In the genomic region with DNA sequence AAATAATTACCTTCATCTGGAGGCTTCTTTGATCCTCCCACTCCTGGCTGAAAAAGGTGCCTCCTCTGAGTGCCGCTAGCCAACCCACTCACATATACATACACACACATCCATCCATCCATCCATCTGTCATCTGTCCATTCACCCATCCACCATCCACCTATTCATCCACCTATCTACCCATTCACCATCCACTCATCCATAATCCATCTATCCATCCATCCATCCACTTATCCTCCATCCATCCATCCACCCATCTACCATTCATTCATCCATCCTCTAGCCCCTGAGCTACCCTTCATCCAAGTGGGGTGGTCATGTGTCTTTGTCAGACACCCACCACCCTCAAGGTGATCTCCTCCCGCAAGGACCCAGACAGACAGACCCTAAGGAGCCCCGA, we compare ENCODE assay signal across 39 cellular contexts.
"Had no signal": no experiment of that assay in that cellular context is flagged by ENCODE, and none has a peak within 500 bp of the region (broad histone marks: within the 10 kb centered on the region; RNA-seq: fewer than 3 reads in every experiment).

No MANE protein-coding gene starts in this region.

- H3K36me3 Mint-ChIP-seq: activated CD4-positive, alpha-beta memory T cell treated with anti-CD3 and anti-CD28 coated beads for 36 hours; activated naive CD4-positive, alpha-beta T cell treated with anti-CD3 and anti-CD28 coated beads, Interleukin-2, amount 10 ng/mL, durations not matched to agents 7 days and 5 days; activated naive CD4-positive, alpha-beta T cell treated with anti-CD3 and anti-CD28 coated beads, Interleukin-2, amount 50 U/mL, for 24 hours; activated naive CD8-positive, alpha-beta T cell; activated naive CD8-positive, alpha-beta T cell treated with anti-CD3 and anti-CD28 coated beads, Interleukin-2, amount 10 ng/mL, durations not matched to agents 7 days and 5 days; brain; WTC11 had no signal

- H3K9me3 ChIP-seq: ascending aorta had no signal

- H3K4me3 Mint-ChIP-seq: activated CD4-positive, alpha-beta memory T cell treated with anti-CD3 and anti-CD28 coated beads for 36 hours; activated CD4-positive, alpha-beta T cell treated with anti-CD3 and anti-CD28 coated beads for 36 hours; activated CD8-positive, alpha-beta T cell treated with anti-CD3 and anti-CD28 coated beads for 36 hours; activated naive CD4-positive, alpha-beta T cell treated with anti-CD3 and anti-CD28 coated beads, Interleukin-2, amount 10 ng/mL, durations not matched to agents 7 days and 5 days; activated naive CD4-positive, alpha-beta T cell treated with anti-CD3 and anti-CD28 coated beads, Interleukin-2, amount 50 U/mL, for 24 hours; activated naive CD8-positive, alpha-beta T cell; activated naive CD8-positive, alpha-beta T cell treated with anti-CD3 and anti-CD28 coated beads, Interleukin-2, amount 10 ng/mL, durations not matched to agents 7 days and 5 days; activated naive CD8-positive, alpha-beta T cell treated with anti-CD3 and anti-CD28 coated beads, Interleukin-2, amount 50 U/mL, for 24 hours; activated T-cell treated with anti-CD3 and anti-CD28 coated beads, Interleukin-2, amount 50 U/mL, for 4 hours; activated T-cell treated with anti-CD3 and anti-CD28 coated beads, Interleukin-2, amount 50 U/mL, for 72 hours; activated T-helper 1 cell treated with anti-CD3 and anti-CD28 coated beads, Interleukin-12 subunit alpha, Interleukin-12 subunit beta, Interleukin-2, Interleukin-4 antibody, amounts not matched to agents 30 ng/mL and 10 ng/mL and 1 ng/mL, durations not matched to agents 14 hours and 24 hours and 36 hours; brain; central memory CD8-positive, alpha-beta T cell; T-helper 1 cell treated with Interleukin-12 subunit alpha and Interleukin-12 subunit beta and Interleukin-4 antibody, amounts not matched to agents 30 μg/mL and 1 μg/mL, for 36 hours; T-helper 2 cell treated with Interferon-gamma antibody and Interleukin-4, amounts not matched to agents 5 μg/mL and 100 μg/mL, for 36 hours; WTC11 had no signal

- DNase-seq: activated CD4-positive, alpha-beta memory T cell treated with anti-CD3 and anti-CD28 coated beads for 36 hours; activated CD4-positive, alpha-beta T cell treated with anti-CD3 and anti-CD28 coated beads for 1 hour; activated CD4-positive, alpha-beta T cell treated with anti-CD3 and anti-CD28 coated beads for 36 hours; activated CD4-positive, alpha-beta T cell treated with anti-CD3 and anti-CD28 coated beads for 48 hours; activated CD4-positive, alpha-beta T cell treated with anti-CD3 and anti-CD28 coated beads, Interleukin-2, amount 50 U/mL, for 1 hour; activated CD4-positive, alpha-beta T cell treated with anti-CD3 and anti-CD28 coated beads, Interleukin-2, amount 50 U/mL, for 4 hours; activated CD4-positive, CD25-positive, alpha-beta regulatory T cell; activated CD8-positive, alpha-beta memory T cell treated with anti-CD3 and anti-CD28 coated beads, Interleukin-2, amount 50 U/mL, for 4 hours; activated CD8-positive, alpha-beta T cell treated with anti-CD3 and anti-CD28 coated beads for 36 hours; activated effector memory CD4-positive, alpha-beta T cell treated with Interleukin-2 at 50 U/mL for 16 hours; activated gamma-delta T cell; activated naive CD4-positive, alpha-beta T cell treated with anti-CD3 and anti-CD28 coated beads, Interleukin-2, amount 10 ng/mL, durations not matched to agents 7 days and 5 days; activated naive CD4-positive, alpha-beta T cell treated with Interleukin-2 at 50 U/mL for 16 hours; activated naive CD8-positive, alpha-beta T cell treated with anti-CD3 and anti-CD28 coated beads, Interleukin-2, amount 10 ng/mL, durations not matched to agents 7 days and 5 days; activated naive CD8-positive, alpha-beta T cell treated with anti-CD3 and anti-CD28 coated beads, Interleukin-2, amount 50 U/mL, for 24 hours; activated T-cell treated with anti-CD3 and anti-CD28 coated beads for 4 hours; activated T-cell treated with anti-CD3 and anti-CD28 coated beads, Interleukin-2, amount 50 U/mL, for 1 hour; activated T-cell treated with anti-CD3 and anti-CD28 coated beads, Interleukin-2, amount 50 U/mL, for 4 hours; activated T-cell treated with anti-CD3 and anti-CD28 coated beads, Interleukin-2, amount 50 U/mL, for 72 hours; amygdala; anterior cingulate cortex; caudate nucleus; cerebellar nuclear complex; T-helper 1 cell; T-helper 2 cell; T-helper 9 cell; WERI-Rb-1 had no signal

- H3K9me3 Mint-ChIP-seq: activated CD4-positive, alpha-beta memory T cell treated with anti-CD3 and anti-CD28 coated beads for 36 hours; activated CD8-positive, alpha-beta T cell treated with anti-CD3 and anti-CD28 coated beads for 36 hours; activated naive CD4-positive, alpha-beta T cell treated with anti-CD3 and anti-CD28 coated beads, Interleukin-2, amount 10 ng/mL, durations not matched to agents 7 days and 5 days; activated naive CD4-positive, alpha-beta T cell treated with anti-CD3 and anti-CD28 coated beads, Interleukin-2, amount 50 U/mL, for 24 hours; activated naive CD8-positive, alpha-beta T cell treated with anti-CD3 and anti-CD28 coated beads, Interleukin-2, amount 10 ng/mL, durations not matched to agents 7 days and 5 days; activated naive CD8-positive, alpha-beta T cell treated with anti-CD3 and anti-CD28 coated beads, Interleukin-2, amount 50 U/mL, for 24 hours; activated T-cell treated with anti-CD3 and anti-CD28 coated beads, Interleukin-2, amount 50 U/mL, for 4 hours; activated T-cell treated with anti-CD3 and anti-CD28 coated beads, Interleukin-2, amount 50 U/mL, for 72 hours; activated T-helper 2 cell treated with anti-CD3 and anti-CD28 coated beads, Interferon-gamma antibody, Interleukin-2, Interleukin-4, amounts not matched to agents 10 μg/mL and 5 μg/mL and 100 μg/mL, durations not matched to agents 14 hours and 24 hours and 36 hours; brain; central memory CD8-positive, alpha-beta T cell; T-helper 1 cell treated with Interleukin-12 subunit alpha and Interleukin-12 subunit beta and Interleukin-4 antibody, amounts not matched to agents 30 μg/mL and 1 μg/mL, for 36 hours; T-helper 2 cell treated with Interferon-gamma antibody and Interleukin-4, amounts not matched to agents 5 μg/mL and 100 μg/mL, for 36 hours had no signal

- H3K4me1 Mint-ChIP-seq: activated CD4-positive, alpha-beta T cell treated with anti-CD3 and anti-CD28 coated beads for 36 hours; activated naive CD4-positive, alpha-beta T cell treated with anti-CD3 and anti-CD28 coated beads, Interleukin-2, amount 10 ng/mL, durations not matched to agents 7 days and 5 days; activated naive CD4-positive, alpha-beta T cell treated with anti-CD3 and anti-CD28 coated beads, Interleukin-2, amount 50 U/mL, for 24 hours; activated naive CD8-positive, alpha-beta T cell treated with anti-CD3 and anti-CD28 coated beads, Interleukin-2, amount 10 ng/mL, durations not matched to agents 7 days and 5 days; activated naive CD8-positive, alpha-beta T cell treated with anti-CD3 and anti-CD28 coated beads, Interleukin-2, amount 50 U/mL, for 24 hours; central memory CD8-positive, alpha-beta T cell; WTC11 had no signal

- H3K27me3 Mint-ChIP-seq: activated naive CD4-positive, alpha-beta T cell treated with anti-CD3 and anti-CD28 coated beads, Interleukin-2, amount 10 ng/mL, durations not matched to agents 7 days and 5 days; activated naive CD4-positive, alpha-beta T cell treated with anti-CD3 and anti-CD28 coated beads, Interleukin-2, amount 50 U/mL, for 24 hours; activated naive CD8-positive, alpha-beta T cell treated with anti-CD3 and anti-CD28 coated beads, Interleukin-2, amount 10 ng/mL, durations not matched to agents 7 days and 5 days; central memory CD8-positive, alpha-beta T cell had no signal

- H3K36me3 ChIP-seq: ascending aorta, cardiac muscle cell had no signal

- H3K27ac Mint-ChIP-seq: activated CD4-positive, alpha-beta memory T cell treated with anti-CD3 and anti-CD28 coated beads for 36 hours; activated CD4-positive, alpha-beta T cell treated with anti-CD3 and anti-CD28 coated beads for 36 hours; activated CD8-positive, alpha-beta T cell treated with anti-CD3 and anti-CD28 coated beads for 36 hours; activated naive CD4-positive, alpha-beta T cell treated with anti-CD3 and anti-CD28 coated beads, Interleukin-2, amount 10 ng/mL, durations not matched to agents 7 days and 5 days; activated naive CD4-positive, alpha-beta T cell treated with anti-CD3 and anti-CD28 coated beads, Interleukin-2, amount 50 U/mL, for 24 hours; activated naive CD8-positive, alpha-beta T cell; activated naive CD8-positive, alpha-beta T cell treated with anti-CD3 and anti-CD28 coated beads, Interleukin-2, amount 10 ng/mL, durations not matched to agents 7 days and 5 days; activated naive CD8-positive, alpha-beta T cell treated with anti-CD3 and anti-CD28 coated beads, Interleukin-2, amount 50 U/mL, for 24 hours; activated T-cell treated with anti-CD3 and anti-CD28 coated beads, Interleukin-2, amount 50 U/mL, for 72 hours; activated T-helper 1 cell treated with anti-CD3 and anti-CD28 coated beads, Interleukin-12 subunit alpha, Interleukin-12 subunit beta, Interleukin-2, Interleukin-4 antibody, amounts not matched to agents 30 ng/mL and 10 ng/mL and 1 ng/mL, durations not matched to agents 14 hours and 24 hours and 36 hours; activated T-helper 2 cell treated with anti-CD3 and anti-CD28 coated beads, Interferon-gamma antibody, Interleukin-2, Interleukin-4, amounts not matched to agents 10 μg/mL and 5 μg/mL and 100 μg/mL, durations not matched to agents 14 hours and 24 hours and 36 hours; brain; T-helper 1 cell treated with Interleukin-12 subunit alpha and Interleukin-12 subunit beta and Interleukin-4 antibody, amounts not matched to agents 30 μg/mL and 1 μg/mL, for 36 hours; T-helper 2 cell treated with Interferon-gamma antibody and Interleukin-4, amounts not matched to agents 5 μg/mL and 100 μg/mL, for 36 hours; WTC11 had no signal

- H3K4me3 ChIP-seq: ascending aorta, cardiac muscle cell had no signal

- H3K27me3 ChIP-seq: ascending aorta had no signal

- H3K4me1 ChIP-seq: ascending aorta had no signal

- H3K27ac ChIP-seq: ascending aorta, cardiac muscle cell, WERI-Rb-1 had no signal

- ATAC-seq: activated CD4-positive, alpha-beta T cell treated with anti-CD3 and anti-CD28 coated beads for 36 hours; activated CD4-positive, CD25-positive, alpha-beta regulatory T cell treated with anti-CD3 and anti-CD28 coated beads, Interleukin-2, amount 50 U/mL, for 24 hours; activated CD8-positive, alpha-beta T cell treated with anti-CD3 and anti-CD28 coated beads for 36 hours; activated naive CD8-positive, alpha-beta T cell treated with anti-CD3 and anti-CD28 coated beads, Interleukin-2, amount 50 U/mL, for 24 hours; activated T-cell treated with anti-CD3 and anti-CD28 coated beads, Interleukin-2, amount 50 U/mL, for 4 hours; activated T-cell treated with anti-CD3 and anti-CD28 coated beads, Interleukin-2, amount 50 U/mL, for 72 hours; WTC11 had no signal
